8 cellular contexts compared by ENCODE assay signal in the genomic region with DNA sequence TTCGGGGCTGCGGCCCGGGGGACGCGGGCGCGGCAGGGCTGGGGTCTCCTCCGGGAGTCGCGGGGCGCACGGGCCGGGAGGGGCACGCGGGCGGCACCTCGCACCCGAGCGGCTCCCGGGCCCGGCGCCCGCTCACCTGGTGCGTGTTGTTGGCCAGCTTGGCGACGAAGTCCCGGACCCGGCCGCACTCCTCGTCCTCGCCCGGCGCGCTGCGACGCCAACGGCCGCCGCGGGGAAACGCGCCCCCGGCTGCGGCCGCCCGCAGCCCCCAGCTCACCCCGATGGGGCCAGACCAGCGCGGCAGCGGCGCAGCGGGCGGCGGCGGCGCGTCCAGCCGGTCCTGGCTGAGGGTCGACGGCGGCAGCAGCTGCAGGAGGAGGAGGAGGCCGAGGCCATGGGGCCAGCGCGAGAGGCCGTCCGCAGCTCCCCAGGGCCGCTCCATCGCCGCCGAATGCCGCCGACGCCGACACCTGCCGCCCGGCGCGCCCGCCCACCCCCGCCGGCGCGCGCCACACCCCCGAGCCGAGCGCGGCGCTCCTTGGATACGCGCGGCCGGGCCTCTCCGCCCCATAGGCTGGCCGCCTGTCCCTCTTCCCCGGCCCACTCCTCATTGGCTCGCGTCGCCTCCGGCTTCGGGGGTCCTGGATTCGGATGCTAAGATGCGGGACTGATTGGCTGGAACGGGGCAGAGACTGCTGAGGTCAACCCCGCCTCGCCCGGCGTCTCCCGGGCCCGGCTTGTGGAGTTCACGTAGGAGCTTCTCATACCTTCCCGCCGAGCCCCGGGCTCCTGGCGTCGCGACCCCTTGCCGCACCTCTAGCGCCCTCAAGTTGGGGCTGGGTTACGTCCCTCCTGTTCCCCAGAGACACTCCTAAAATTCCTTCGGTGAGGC. TPM values are rescaled to one million over a fixed set of nuclear protein-coding genes. Genes with fewer than 3 reads are reported as not detected.
A peak's percentile ranks its signal among the peaks of the same experiment; 100 is the strongest.
DNase-seq lines count a peak whose midpoint lies in the region; ATAC-seq and TF ChIP-seq lines count a peak whose summit lies in the region.

A gene (minus strand): TSS at position 468 of the 892 bp plus-strand sequence. CDS start 26 bp downstream, at position 442.

- H3K4me1 ChIP-seq in right cardiac atrium (ENCODE audit: control insufficient read depth, insufficient read depth, low read length) (peaks cover under 1% of the 10 kb centered on the region), prostate gland (replicated peaks) (peaks cover 15% of the 10 kb centered on the region)

- intact Hi-C loops in right cardiac atrium (cut with DNase I) = loop anchor here (2.0 to 10.0 kb wide), 6 partner anchors 53 to 135 kb away; a partner anchor contains a TSS
- intact Hi-C loops in prostate gland (cut with DNase I) = loop anchor here (2.0 kb wide), 1 partner anchor 115 kb away; a partner anchor contains a TSS

- H3K27me3 ChIP-seq in right cardiac atrium (ENCODE audit: control insufficient read depth, insufficient read depth) = no peaks in the 10 kb centered on the region
- no peaks in the 10 kb centered on the region for H3K27me3 ChIP-seq in prostate gland (replicated peaks; ENCODE audit: insufficient read depth)

- in situ Hi-C loops in astrocyte of the cerebellum (cut with HindIII; ENCODE audit: low sequenced_read_pairs) = no loop called here

- H3K27ac ChIP-seq in right cardiac atrium (ENCODE audit: low read length) = peak within 1 kb of the TSS; percentile 61
- H3K27ac ChIP-seq in prostate gland = peak within 1 kb of the TSS; percentile 62 to 72

- peak; percentile 18 for TF ChIP-seq CTCF in astrocyte of the cerebellum (IDR thresholded peaks at IDR 0.05; ENCODE audit: low read depth, low read length, missing control alignments)
- TF ChIP-seq CTCF in prostate gland (IDR thresholded peaks at IDR 0.05) = peak in 1 of 4 experiments; percentile 6

- peak within 1 kb of the TSS; percentile 49 for H3K4me3 ChIP-seq in astrocyte of the cerebellum (ENCODE audit: low read depth, low read length)
- peak within 1 kb of the TSS; percentile 91 for H3K4me3 ChIP-seq in right cardiac atrium (ENCODE audit: low read length)
- H3K4me3 ChIP-seq in prostate gland = peak within 1 kb of the TSS; percentile 61 to 79

- peak; percentile 55 for TF ChIP-seq POLR2A in prostate gland (IDR thresholded peaks at IDR 0.05)

- ATAC-seq in HG02678 (IDR thresholded peaks at IDR 0.05; ENCODE audit: unreplicated experiment) (peak; percentile 92), right cardiac atrium (peak; percentile 95 to 97)

- H3K36me3 ChIP-seq in prostate gland = no peaks in the 10 kb centered on the region

- peak; percentile 94 for DNase-seq in GM03348 (ENCODE audit: low spot score)
- peak; percentile 95 for DNase-seq in NCI-H1694 treated with DMSO at 0.1 percent for 48 hours (lab: John Stamatoyannopoulos, UW)
- peak; percentile 73 for DNase-seq in T1000 (lab: John Stamatoyannopoulos, UW)
- DNase-seq in astrocyte of the cerebellum (ENCODE audit: low read depth) = peak; percentile 73
- DNase-seq in right cardiac atrium = peak; percentile 85 to 94 (median 93)
- peak; percentile 82 for DNase-seq in prostate gland (ENCODE audit: low spot score)
- peak; percentile 78 for DNase-seq in ureter (ENCODE audit: low spot score)

- no peaks in the 10 kb centered on the region for H3K9me3 ChIP-seq in right cardiac atrium (ENCODE audit: control insufficient read depth, low read length)
- no peaks in the 10 kb centered on the region for H3K9me3 ChIP-seq in prostate gland

- under 1% methylated on average over 118 of the region's 121 CpGs for WGBS in right cardiac atrium
- under 1% methylated on average over 72 of the region's 121 CpGs for WGBS in prostate gland

RNA-seq across cellular contexts. Expression of the gene that starts here (rescaled TPM):
- total RNA-seq in right cardiac atrium (100 to 1,000 TPM; 119 to 170 (median 138) TPM), prostate gland (100 to 1,000 TPM in 1 of 2 donors, 10 to 100 TPM in 1; 34.0 to 164 TPM), ureter (63.8 TPM)
- polyA plus RNA-seq in right cardiac atrium = 57.6 TPM

Comparison
In these comparisons a context has a peak if more than half of its experiments do, and no peak if none do; other contexts are left out.
1. Peak in every context shown above with its lines: DNase-seq, ATAC-seq, H3K4me3 ChIP-seq and H3K27ac ChIP-seq.